ENCODE assay signal across 8 cellular contexts in genomic region chr20:380763-381580, GRCh38. TPM values are rescaled to one million over a fixed set of nuclear protein-coding genes. Genes with fewer than 3 reads are reported as not detected.
DNase-seq lines count a peak whose midpoint lies in the region; ATAC-seq, FAIRE-seq and TF ChIP-seq lines count a peak whose summit lies in the region.

No MANE protein-coding gene starts in this region.

- TF ChIP-seq CTCF in GM20000 (IDR thresholded peaks at IDR 0.05; ENCODE audit: extremely low read depth, missing control alignments) (peak; percentile 9), sigmoid colon (IDR thresholded peaks at IDR 0.05) (no peak)

- no peak for TF ChIP-seq POLR2A in sigmoid colon (IDR thresholded peaks at IDR 0.05)

- peaks cover 10 to 44% (median 36%) of the 10 kb centered on the region in 3 donors for H3K27me3 ChIP-seq in sigmoid colon

- ATAC-seq in activated naive CD4-positive, alpha-beta T cell treated with anti-CD3 and anti-CD28 coated beads, Interleukin-2, amount 50 U/mL, for 72 hours = peak; percentile 67
- ATAC-seq in left cardiac atrium = peak; percentile 79 to 83

- no peaks in the 10 kb centered on the region for H3K36me3 ChIP-seq in sigmoid colon

- 0 to 1% methylated on average over 93 of the region's 93 CpGs for WGBS in sigmoid colon, 2 donors

- intact Hi-C loops in left cardiac atrium (cut with DNase I) = no loop called here
- intact Hi-C loops in sigmoid colon (cut with DNase I) = no loop called here

- H3K9me3 ChIP-seq in sigmoid colon = no peaks in the 10 kb centered on the region

- TF ChIP-seq EP300 in sigmoid colon (IDR thresholded peaks at IDR 0.05) = no peak

- FAIRE-seq in HTR-8/SVneo (lab: Jason Lieb, UNC) = no peak

- H3K4me3 ChIP-seq in sigmoid colon = peak overlapping the region; percentile 29 to 65 (median 56)

- H3K27ac Mint-ChIP-seq in activated naive CD4-positive, alpha-beta T cell treated with anti-CD3 and anti-CD28 coated beads, Interleukin-2, amount 50 U/mL, for 72 hours = peak overlapping the region; percentile 89 to 92

- DNase-seq in DMS53 (lab: John Stamatoyannopoulos, UW) = peak; percentile 92
- peak; percentile 78 for DNase-seq in GM20000 (ENCODE audit: low spot score)
- peak; percentile 70 for DNase-seq in HTR-8/SVneo (ENCODE audit: insufficient read length, low spot score)
- peak; percentile 77 for DNase-seq in SK-N-DZ (ENCODE audit: low spot score)
- DNase-seq in activated naive CD4-positive, alpha-beta T cell treated with anti-CD3 and anti-CD28 coated beads, Interleukin-2, amount 50 U/mL, for 72 hours (ENCODE audit: low spot score in 2 of 2) = peak; percentile 72 to 82
- DNase-seq in left cardiac atrium = peak; percentile 72
- peak; percentile 71 for DNase-seq in sigmoid colon
- no peak for DNase-seq in NCI-H1048 (lab: John Stamatoyannopoulos, UW)

- H3K9me3 Mint-ChIP-seq in activated naive CD4-positive, alpha-beta T cell treated with anti-CD3 and anti-CD28 coated beads, Interleukin-2, amount 50 U/mL, for 72 hours = no peaks in the 10 kb centered on the region

- peaks cover 0 to 18% (median 15%) of the 10 kb centered on the region in 4 donors for H3K4me1 ChIP-seq in sigmoid colon

- peaks cover 4 to 8% of the 10 kb centered on the region in 2 donors for H3K36me3 Mint-ChIP-seq in activated naive CD4-positive, alpha-beta T cell treated with anti-CD3 and anti-CD28 coated beads, Interleukin-2, amount 50 U/mL, for 72 hours

- H3K27ac ChIP-seq in sigmoid colon = peak overlapping the region in 3 of 4 donors; percentile 26 to 51 (median 37)

RNA-seq across cellular contexts. Expression of gene TRIB3, which starts 0.4 kb away (rescaled TPM):
- 19.6 and 25.6 TPM in 2 replicates for polyA plus RNA-seq in SK-N-DZ (2014; cell fraction: cytosol; rRNA removed)
- 10.6 and 16.7 TPM in 2 replicates for polyA plus RNA-seq in SK-N-DZ (2014; cell fraction: nucleus; rRNA removed)
- 10 to 100 TPM; 31.3 to 39.4 TPM for total RNA-seq in activated naive CD4-positive, alpha-beta T cell treated with anti-CD3 and anti-CD28 coated beads, Interleukin-2, amount 50 U/mL, for 72 hours
- total RNA-seq in left cardiac atrium (1 to 10 TPM; 1.4 to 3.4 TPM), sigmoid colon (1 to 10 TPM; 1.4 to 2.9 (median 1.6) TPM)
- polyA plus RNA-seq in sigmoid colon = 10 to 100 TPM in 2 of 3 donors, 1 to 10 TPM in 1; 9.6 to 29.2 (median 17.8) TPM

RNA-seq across cellular contexts. Expression of gene RBCK1, which starts 27.1 kb away (rescaled TPM):
- polyA plus RNA-seq in SK-N-DZ (2014; cell fraction: cytosol; rRNA removed) = 42.3 and 48.9 TPM in 2 replicates
- 56.0 and 90.3 TPM in 2 replicates for polyA plus RNA-seq in SK-N-DZ (2014; cell fraction: nucleus; rRNA removed)
- total RNA-seq in activated naive CD4-positive, alpha-beta T cell treated with anti-CD3 and anti-CD28 coated beads, Interleukin-2, amount 50 U/mL, for 72 hours = 100 to 1,000 TPM; 113 to 150 TPM
- total RNA-seq in left cardiac atrium = 10 to 100 TPM; 41.6 to 43.5 TPM
- 10 to 100 TPM; 60.7 to 77.5 (median 65.1) TPM for total RNA-seq in sigmoid colon
- polyA plus RNA-seq in sigmoid colon = 100 to 1,000 TPM in 1 of 3 donors, 10 to 100 TPM in 2; 87.7 to 197 (median 99.0) TPM

RNA-seq across cellular contexts. Expression of gene NRSN2, which starts 34.1 kb away (rescaled TPM):
- 26.4 and 29.4 TPM in 2 replicates for polyA plus RNA-seq in SK-N-DZ (2014; cell fraction: cytosol; rRNA removed)
- polyA plus RNA-seq in SK-N-DZ (2014; cell fraction: nucleus; rRNA removed) = 14.7 and 28.9 TPM in 2 replicates
- total RNA-seq in activated naive CD4-positive, alpha-beta T cell treated with anti-CD3 and anti-CD28 coated beads, Interleukin-2, amount 50 U/mL, for 72 hours = 1 to 10 TPM; 4.2 to 8.5 TPM
- total RNA-seq in left cardiac atrium = 10 to 100 TPM; 20.6 to 34.9 TPM
- total RNA-seq in sigmoid colon = 10 to 100 TPM; 23.2 to 34.3 (median 27.6) TPM
- polyA plus RNA-seq in sigmoid colon = 10 to 100 TPM in 1 of 3 donors, 1 to 10 TPM in 2; 2.3 to 16.3 (median 7.8) TPM

RNA-seq across cellular contexts. Expression of gene SOX12, which starts 55.6 kb away (rescaled TPM):
- 17.4 and 22.3 TPM in 2 replicates for polyA plus RNA-seq in SK-N-DZ (2014; cell fraction: cytosol; rRNA removed)
- 24.7 and 43.1 TPM in 2 replicates for polyA plus RNA-seq in SK-N-DZ (2014; cell fraction: nucleus; rRNA removed)
- total RNA-seq in activated naive CD4-positive, alpha-beta T cell treated with anti-CD3 and anti-CD28 coated beads, Interleukin-2, amount 50 U/mL, for 72 hours = 10 to 100 TPM in 1 of 2 donors, 1 to 10 TPM in 1; 4.9 to 11.8 TPM
- 10 to 100 TPM in 1 of 2 donors, 1 to 10 TPM in 1; 8.1 to 11.6 TPM for total RNA-seq in left cardiac atrium
- total RNA-seq in sigmoid colon = 1 to 10 TPM; 3.6 to 9.7 (median 4.9) TPM
- 1 to 10 TPM; 1.2 to 3.9 (median 1.2) TPM for polyA plus RNA-seq in sigmoid colon

Comparison
In these comparisons a context has a peak if more than half of its experiments do, and no peak if none do; other contexts are left out.
1. RNA of gene TRIB3, which starts 0.4 kb away (total RNA-seq): 31.3 to 39.4 TPM in activated naive CD4-positive, alpha-beta T cell treated with anti-CD3 and anti-CD28 coated beads, Interleukin-2, amount 50 U/mL, for 72 hours; 1.4 to 3.4 TPM in left cardiac atrium and 1.4 to 2.9 TPM in sigmoid colon; every median in the first group is over 4 times any median in the second.